Comparison of ENCODE assay signal across 1 cellular context in genomic region chr16:75620326-75621169, GRCh38.
TF ChIP-seq lines count a peak whose summit lies in the region.

No MANE protein-coding gene starts in this region.

TF ChIP-seq in WTC11, 78 proteins besides CTCF, POLR2A, EP300 and RAD21:
- TF ChIP-seq ATF3 (CRISPR knock-in tag; conservative IDR thresholded peaks at IDR 0.05) (no peak), HMGXB4 (CRISPR knock-in tag; IDR thresholded peaks at IDR 0.05) (no peak), NFE2L1 (CRISPR knock-in tag; IDR thresholded peaks at IDR 0.05) (no peak), NFATC4 (CRISPR knock-in tag; IDR thresholded peaks at IDR 0.05) (no peak), TCF7 (CRISPR knock-in tag; IDR thresholded peaks at IDR 0.05; ENCODE audit: low read depth) (no peak), ZNF416 (CRISPR knock-in tag; IDR thresholded peaks at IDR 0.05) (no peak), PRRX2 (CRISPR knock-in tag; IDR thresholded peaks at IDR 0.05) (no peak), IRF1 (CRISPR knock-in tag; IDR thresholded peaks at IDR 0.05) (no peak), IRF2 (CRISPR knock-in tag; IDR thresholded peaks at IDR 0.05; ENCODE audit: borderline replicate concordance, low read depth) (no peak), ZNF121 (CRISPR knock-in tag; IDR thresholded peaks at IDR 0.05) (no peak), MAX (CRISPR knock-in tag; IDR thresholded peaks at IDR 0.05) (no peak), TEAD4 (CRISPR knock-in tag; IDR thresholded peaks at IDR 0.05) (no peak)
- TF ChIP-seq, protein P1, sequence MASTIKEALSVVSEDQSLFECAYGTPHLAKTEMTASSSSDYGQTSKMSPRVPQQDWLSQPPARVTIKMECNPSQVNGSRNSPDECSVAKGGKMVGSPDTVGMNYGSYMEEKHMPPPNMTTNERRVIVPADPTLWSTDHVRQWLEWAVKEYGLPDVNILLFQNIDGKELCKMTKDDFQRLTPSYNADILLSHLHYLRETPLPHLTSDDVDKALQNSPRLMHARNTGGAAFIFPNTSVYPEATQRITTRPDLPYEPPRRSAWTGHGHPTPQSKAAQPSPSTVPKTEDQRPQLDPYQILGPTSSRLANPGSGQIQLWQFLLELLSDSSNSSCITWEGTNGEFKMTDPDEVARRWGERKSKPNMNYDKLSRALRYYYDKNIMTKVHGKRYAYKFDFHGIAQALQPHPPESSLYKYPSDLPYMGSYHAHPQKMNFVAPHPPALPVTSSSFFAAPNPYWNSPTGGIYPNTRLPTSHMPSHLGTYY (CRISPR knock-in tag; IDR thresholded peaks at IDR 0.05) = no peak
- TF ChIP-seq, protein P2, sequence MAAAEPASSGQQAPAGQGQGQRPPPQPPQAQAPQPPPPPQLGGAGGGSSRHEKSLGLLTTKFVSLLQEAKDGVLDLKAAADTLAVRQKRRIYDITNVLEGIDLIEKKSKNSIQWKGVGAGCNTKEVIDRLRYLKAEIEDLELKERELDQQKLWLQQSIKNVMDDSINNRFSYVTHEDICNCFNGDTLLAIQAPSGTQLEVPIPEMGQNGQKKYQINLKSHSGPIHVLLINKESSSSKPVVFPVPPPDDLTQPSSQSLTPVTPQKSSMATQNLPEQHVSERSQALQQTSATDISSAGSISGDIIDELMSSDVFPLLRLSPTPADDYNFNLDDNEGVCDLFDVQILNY (CRISPR knock-in tag; IDR thresholded peaks at IDR 0.05) = no peak
- TF ChIP-seq, protein P3, sequence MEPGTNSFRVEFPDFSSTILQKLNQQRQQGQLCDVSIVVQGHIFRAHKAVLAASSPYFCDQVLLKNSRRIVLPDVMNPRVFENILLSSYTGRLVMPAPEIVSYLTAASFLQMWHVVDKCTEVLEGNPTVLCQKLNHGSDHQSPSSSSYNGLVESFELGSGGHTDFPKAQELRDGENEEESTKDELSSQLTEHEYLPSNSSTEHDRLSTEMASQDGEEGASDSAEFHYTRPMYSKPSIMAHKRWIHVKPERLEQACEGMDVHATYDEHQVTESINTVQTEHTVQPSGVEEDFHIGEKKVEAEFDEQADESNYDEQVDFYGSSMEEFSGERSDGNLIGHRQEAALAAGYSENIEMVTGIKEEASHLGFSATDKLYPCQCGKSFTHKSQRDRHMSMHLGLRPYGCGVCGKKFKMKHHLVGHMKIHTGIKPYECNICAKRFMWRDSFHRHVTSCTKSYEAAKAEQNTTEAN (CRISPR knock-in tag; IDR thresholded peaks at IDR 0.05) = no peak
- TF ChIP-seq, protein P4, sequence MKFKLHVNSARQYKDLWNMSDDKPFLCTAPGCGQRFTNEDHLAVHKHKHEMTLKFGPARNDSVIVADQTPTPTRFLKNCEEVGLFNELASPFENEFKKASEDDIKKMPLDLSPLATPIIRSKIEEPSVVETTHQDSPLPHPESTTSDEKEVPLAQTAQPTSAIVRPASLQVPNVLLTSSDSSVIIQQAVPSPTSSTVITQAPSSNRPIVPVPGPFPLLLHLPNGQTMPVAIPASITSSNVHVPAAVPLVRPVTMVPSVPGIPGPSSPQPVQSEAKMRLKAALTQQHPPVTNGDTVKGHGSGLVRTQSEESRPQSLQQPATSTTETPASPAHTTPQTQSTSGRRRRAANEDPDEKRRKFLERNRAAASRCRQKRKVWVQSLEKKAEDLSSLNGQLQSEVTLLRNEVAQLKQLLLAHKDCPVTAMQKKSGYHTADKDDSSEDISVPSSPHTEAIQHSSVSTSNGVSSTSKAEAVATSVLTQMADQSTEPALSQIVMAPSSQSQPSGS (CRISPR knock-in tag; IDR thresholded peaks at IDR 0.05; ENCODE audit: borderline replicate concordance, low read depth) = no peak
TF ChIP-seq in WTC11: peak in this region for 0.
